Comparison of ENCODE assay signal across 8 cellular contexts in genomic region chr18:69401475-69402218, GRCh38. TPM values are rescaled to one million over a fixed set of nuclear protein-coding genes. Genes with fewer than 3 reads are reported as not detected.
DNase-seq lines count a peak whose midpoint lies in the region; ATAC-seq and TF ChIP-seq lines count a peak whose summit lies in the region.

No MANE protein-coding gene starts in this region.

- H3K9me3 ChIP-seq in thoracic aorta, result no peaks in the 10 kb centered on the region

- no peaks in the 10 kb centered on the region for H3K36me3 ChIP-seq in thoracic aorta

- no peaks in the 10 kb centered on the region for H3K27me3 ChIP-seq in thoracic aorta (replicated peaks; ENCODE audit: insufficient read depth)

- H3K4me1 ChIP-seq in thoracic aorta (ENCODE audit: control insufficient read depth in 1 of 2, low read depth in 2 of 2), result peaks cover 0 to 11% of the 10 kb centered on the region in 2 donors

- CTCF ChIA-PET in RWPE1 (lab: Yijun Ruan, JAX), result no interaction called here

- ATAC-seq in thoracic aorta (ENCODE audit: insufficient number of reproducible peaks, low FRiP score, low read depth) (no peak), GM19351 (IDR thresholded peaks at IDR 0.05; ENCODE audit: unreplicated experiment) (no peak)

- POLR2A ChIA-PET in RWPE1 (lab: Yijun Ruan, JAX; ENCODE audit: low non-redundant PET), result no interaction called here

- TF ChIP-seq CTCF in 22Rv1 (IDR thresholded peaks at IDR 0.05) (no peak), GM20000 (IDR thresholded peaks at IDR 0.05; ENCODE audit: extremely low read depth, missing control alignments) (no peak), thoracic aorta (IDR thresholded peaks at IDR 0.05) (no peak), RWPE1 (conservative IDR thresholded peaks at IDR 0.05; ENCODE audit: low read depth) (no peak)

- DNase-seq in GM20000 (ENCODE audit: low spot score) (peak; percentile 40), astrocyte of the hippocampus (ENCODE audit: low read depth, low spot score) (peak; percentile 53), islet precursor cell (peak; percentile 56), thoracic aorta (ENCODE audit: low spot score) (no peak), RWPE1 (ENCODE audit: low spot score) (no peak)
- no peak for DNase-seq in stimulated activated CD4-positive, alpha-beta T cell treated with anti-CD3 and anti-CD28 coated beads, Interleukin-4, amount 100 ng/mL, for 4 hours

- H3K27ac ChIP-seq in 22Rv1 (peak overlapping the region; percentile 92), thoracic aorta (peak overlapping the region in 1 of 2 donors; percentile 17), RWPE1 (no peak overlapping the region)

- peak overlapping the region; percentile 70 for H3K4me3 ChIP-seq in thoracic aorta

RNA-seq across cellular contexts. Expression of gene DOK6, which starts 1.0 kb away (rescaled TPM):
- 1 to 10 TPM; 2.0 to 2.1 TPM for total RNA-seq in thoracic aorta

Comparison
In these comparisons a context has a peak if more than half of its experiments do, and no peak if none do; other contexts are left out.
1. DNase-seq: peak in GM20000 (single experiment), astrocyte of the hippocampus (single experiment) and islet precursor cell (single experiment); none in thoracic aorta (single experiment), stimulated activated CD4-positive, alpha-beta T cell treated with anti-CD3 and anti-CD28 coated beads, Interleukin-4, amount 100 ng/mL, for 4 hours (0 of 2) and RWPE1 (single experiment).